In the genomic region with DNA sequence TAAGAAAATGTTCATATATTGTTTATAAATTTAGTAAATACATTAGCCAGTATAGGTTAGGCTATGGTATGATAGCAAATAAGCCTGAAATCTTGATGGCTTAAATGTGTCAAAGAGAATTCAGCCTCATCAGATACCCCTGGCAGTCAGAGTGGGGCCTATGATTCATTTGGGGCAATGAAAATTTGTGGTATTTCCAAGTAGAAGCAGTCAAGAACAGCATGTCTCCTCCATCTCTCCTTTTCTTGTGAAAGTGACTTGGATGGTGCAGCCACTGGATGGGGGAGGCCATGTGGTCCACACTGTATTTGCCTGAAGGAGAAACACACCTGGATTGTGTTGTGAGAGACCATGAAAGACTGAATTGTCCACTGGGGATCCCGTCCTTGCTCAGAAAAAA, we compare ENCODE assay signal across 19 cellular contexts.
"Had no signal": no experiment of that assay in that cellular context is flagged by ENCODE, and none has a peak within 500 bp of the region (broad histone marks: within the 10 kb centered on the region; RNA-seq: fewer than 3 reads in every experiment).

No MANE protein-coding gene starts in this region.

- H3K4me3 ChIP-seq: gastroesophageal sphincter, heart left ventricle, left ventricle myocardium inferior, stomach had no signal

- H3K4me3 Mint-ChIP-seq: activated naive CD4-positive, alpha-beta T cell treated with anti-CD3 and anti-CD28 coated beads, Interleukin-2, amount 50 U/mL, for 24 hours; nephron progenitor cell; type B pancreatic cell had no signal

- H3K27me3 Mint-ChIP-seq: activated naive CD4-positive, alpha-beta T cell treated with anti-CD3 and anti-CD28 coated beads, Interleukin-2, amount 50 U/mL, for 24 hours had no signal

- H3K4me1 ChIP-seq: gastroesophageal sphincter, heart left ventricle, left ventricle myocardium inferior, stomach had no signal

- H3K27ac Mint-ChIP-seq: activated naive CD4-positive, alpha-beta T cell treated with anti-CD3 and anti-CD28 coated beads, Interleukin-2, amount 50 U/mL, for 24 hours; nephron progenitor cell; type B pancreatic cell had no signal

- H3K9me3 Mint-ChIP-seq: activated naive CD4-positive, alpha-beta T cell treated with anti-CD3 and anti-CD28 coated beads, Interleukin-2, amount 50 U/mL, for 24 hours had no signal

- ATAC-seq: gastroesophageal sphincter, heart left ventricle had no signal

- H3K36me3 ChIP-seq: brain microvascular endothelial cell, gastroesophageal sphincter, heart left ventricle, left ventricle myocardium inferior, stomach had no signal

- H3K27ac ChIP-seq: brain microvascular endothelial cell, gastroesophageal sphincter, heart left ventricle, left ventricle myocardium inferior, stomach had no signal

- DNase-seq: activated CD4-positive, CD25-positive, alpha-beta regulatory T cell treated with anti-CD3 and anti-CD28 coated beads, Interleukin-2, amount 50 U/mL, for 72 hours; activated effector memory CD4-positive, alpha-beta T cell treated with anti-CD3 and anti-CD28 coated beads, Interleukin-2, amount 50 U/mL, for 16 hours; activated T-cell treated with anti-CD3 and anti-CD28 coated beads, Interleukin-2, amount 50 U/mL, for 48 hours; brain microvascular endothelial cell; cerebellar nuclear complex; effector CD8-positive, alpha-beta T cell; heart left ventricle; kidney glomerular epithelial cell; left ventricle myocardium inferior; midbrain; nephron progenitor cell; nucleus accumbens; posterior cingulate gyrus; retina; stimulated activated CD4-positive, alpha-beta T cell treated with anti-CD3 and anti-CD28 coated beads, Interleukin-1b, Interleukin-23, amount 100 ng/mL, for 48 hours; stomach had no signal

- H3K27me3 ChIP-seq: brain microvascular endothelial cell, gastroesophageal sphincter, heart left ventricle, stomach had no signal
